1 cellular context compared by ENCODE assay signal in the genomic region with DNA sequence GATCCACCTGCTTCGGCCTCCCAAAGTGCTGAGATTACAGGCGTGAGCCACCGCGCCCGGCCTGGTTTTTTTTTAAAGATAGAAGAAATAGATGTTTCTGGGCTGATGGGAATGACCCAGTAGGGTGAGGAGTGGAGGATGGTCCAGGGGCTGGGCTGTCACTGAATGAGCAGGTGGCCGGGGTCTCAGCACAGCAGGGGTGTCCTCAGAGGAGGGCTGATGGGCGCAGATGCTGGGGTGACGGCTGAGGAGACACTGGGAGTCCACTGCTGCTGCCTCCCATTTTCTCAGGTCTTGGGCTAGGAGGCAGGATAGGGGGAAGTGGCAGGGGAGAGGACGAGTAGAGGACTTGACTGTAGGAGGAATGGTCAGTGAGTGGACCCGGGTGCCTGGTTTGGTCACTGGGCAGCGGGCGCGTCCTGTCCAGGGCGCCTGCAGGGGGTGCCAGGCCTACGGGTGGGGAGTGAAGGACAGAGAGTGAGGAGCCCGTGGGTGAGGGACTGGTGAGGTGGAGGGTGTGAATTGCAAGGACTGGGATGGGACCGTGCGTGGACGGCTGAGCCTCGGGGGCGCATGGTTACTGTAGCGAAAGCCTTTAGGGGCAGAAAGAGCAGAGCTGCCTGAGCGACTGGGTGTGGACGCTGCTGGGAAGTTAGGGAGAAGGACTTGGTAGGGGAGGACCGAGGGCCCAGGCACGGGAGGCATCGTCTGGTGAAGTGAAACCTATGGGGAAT.
TF ChIP-seq lines count a peak whose summit lies in the region.

No MANE protein-coding gene starts in this region.

TF ChIP-seq in GM23338, 12 proteins besides CTCF, POLR2A, EP300 and RAD21:
- TF ChIP-seq, protein P1, sequence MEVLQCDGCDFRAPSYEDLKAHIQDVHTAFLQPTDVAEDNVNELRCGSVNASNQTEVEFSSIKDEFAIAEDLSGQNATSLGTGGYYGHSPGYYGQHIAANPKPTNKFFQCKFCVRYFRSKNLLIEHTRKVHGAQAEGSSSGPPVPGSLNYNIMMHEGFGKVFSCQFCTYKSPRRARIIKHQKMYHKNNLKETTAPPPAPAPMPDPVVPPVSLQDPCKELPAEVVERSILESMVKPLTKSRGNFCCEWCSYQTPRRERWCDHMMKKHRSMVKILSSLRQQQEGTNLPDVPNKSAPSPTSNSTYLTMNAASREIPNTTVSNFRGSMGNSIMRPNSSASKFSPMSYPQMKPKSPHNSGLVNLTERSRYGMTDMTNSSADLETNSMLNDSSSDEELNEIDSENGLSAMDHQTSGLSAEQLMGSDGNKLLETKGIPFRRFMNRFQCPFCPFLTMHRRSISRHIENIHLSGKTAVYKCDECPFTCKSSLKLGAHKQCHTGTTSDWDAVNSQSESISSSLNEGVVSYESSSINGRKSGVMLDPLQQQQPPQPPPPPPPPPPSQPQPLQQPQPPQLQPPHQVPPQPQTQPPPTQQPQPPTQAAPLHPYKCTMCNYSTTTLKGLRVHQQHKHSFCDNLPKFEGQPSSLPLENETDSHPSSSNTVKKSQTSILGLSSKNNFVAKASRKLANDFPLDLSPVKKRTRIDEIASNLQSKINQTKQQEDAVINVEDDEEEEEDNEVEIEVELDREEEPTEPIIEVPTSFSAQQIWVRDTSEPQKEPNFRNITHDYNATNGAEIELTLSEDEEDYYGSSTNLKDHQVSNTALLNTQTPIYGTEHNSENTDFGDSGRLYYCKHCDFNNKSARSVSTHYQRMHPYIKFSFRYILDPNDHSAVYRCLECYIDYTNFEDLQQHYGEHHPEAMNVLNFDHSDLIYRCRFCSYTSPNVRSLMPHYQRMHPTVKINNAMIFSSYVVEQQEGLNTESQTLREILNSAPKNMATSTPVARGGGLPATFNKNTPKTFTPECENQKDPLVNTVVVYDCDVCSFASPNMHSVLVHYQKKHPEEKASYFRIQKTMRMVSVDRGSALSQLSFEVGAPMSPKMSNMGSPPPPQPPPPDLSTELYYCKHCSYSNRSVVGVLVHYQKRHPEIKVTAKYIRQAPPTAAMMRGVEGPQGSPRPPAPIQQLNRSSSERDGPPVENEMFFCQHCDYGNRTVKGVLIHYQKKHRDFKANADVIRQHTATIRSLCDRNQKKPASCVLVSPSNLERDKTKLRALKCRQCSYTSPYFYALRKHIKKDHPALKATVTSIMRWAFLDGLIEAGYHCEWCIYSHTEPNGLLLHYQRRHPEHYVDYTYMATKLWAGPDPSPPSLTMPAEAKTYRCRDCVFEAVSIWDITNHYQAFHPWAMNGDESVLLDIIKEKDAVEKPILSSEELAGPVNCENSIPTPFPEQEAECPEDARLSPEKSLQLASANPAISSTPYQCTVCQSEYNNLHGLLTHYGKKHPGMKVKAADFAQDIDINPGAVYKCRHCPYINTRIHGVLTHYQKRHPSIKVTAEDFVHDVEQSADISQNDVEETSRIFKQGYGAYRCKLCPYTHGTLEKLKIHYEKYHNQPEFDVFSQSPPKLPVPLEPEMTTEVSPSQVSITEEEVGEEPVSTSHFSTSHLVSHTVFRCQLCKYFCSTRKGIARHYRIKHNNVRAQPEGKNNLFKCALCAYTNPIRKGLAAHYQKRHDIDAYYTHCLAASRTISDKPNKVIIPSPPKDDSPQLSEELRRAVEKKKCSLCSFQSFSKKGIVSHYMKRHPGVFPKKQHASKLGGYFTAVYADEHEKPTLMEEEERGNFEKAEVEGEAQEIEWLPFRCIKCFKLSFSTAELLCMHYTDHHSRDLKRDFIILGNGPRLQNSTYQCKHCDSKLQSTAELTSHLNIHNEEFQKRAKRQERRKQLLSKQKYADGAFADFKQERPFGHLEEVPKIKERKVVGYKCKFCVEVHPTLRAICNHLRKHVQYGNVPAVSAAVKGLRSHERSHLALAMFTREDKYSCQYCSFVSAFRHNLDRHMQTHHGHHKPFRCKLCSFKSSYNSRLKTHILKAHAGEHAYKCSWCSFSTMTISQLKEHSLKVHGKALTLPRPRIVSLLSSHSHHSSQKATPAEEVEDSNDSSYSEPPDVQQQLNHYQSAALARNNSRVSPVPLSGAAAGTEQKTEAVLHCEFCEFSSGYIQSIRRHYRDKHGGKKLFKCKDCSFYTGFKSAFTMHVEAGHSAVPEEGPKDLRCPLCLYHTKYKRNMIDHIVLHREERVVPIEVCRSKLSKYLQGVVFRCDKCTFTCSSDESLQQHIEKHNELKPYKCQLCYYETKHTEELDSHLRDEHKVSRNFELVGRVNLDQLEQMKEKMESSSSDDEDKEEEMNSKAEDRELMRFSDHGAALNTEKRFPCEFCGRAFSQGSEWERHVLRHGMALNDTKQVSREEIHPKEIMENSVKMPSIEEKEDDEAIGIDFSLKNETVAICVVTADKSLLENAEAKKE (CRISPR knock-in tag; IDR thresholded peaks at IDR 0.05): no peak
- TF ChIP-seq CREB1 (CRISPR knock-in tag; IDR thresholded peaks at IDR 0.05; ENCODE audit: low read depth) (no peak), JUNB (IDR thresholded peaks at IDR 0.05; ENCODE audit: unreplicated experiment) (no peak), EZH2phosphoT487 (IDR thresholded peaks at IDR 0.05; ENCODE audit: unreplicated experiment) (no peak), STAT1 (IDR thresholded peaks at IDR 0.05; ENCODE audit: unreplicated experiment) (no peak), POLR2AphosphoS5 (IDR thresholded peaks at IDR 0.05; ENCODE audit: low read depth) (no peak), ZNF331 (CRISPR knock-in tag; IDR thresholded peaks at IDR 0.05; ENCODE audit: low read depth) (no peak), NANOG (IDR thresholded peaks at IDR 0.05; ENCODE audit: borderline replicate concordance) (no peak), ZNF114 (CRISPR knock-in tag; IDR thresholded peaks at IDR 0.05) (no peak), EZH2 (IDR thresholded peaks at IDR 0.05; ENCODE audit: low read depth, unreplicated experiment) (no peak)
- TF ChIP-seq, protein P2, sequence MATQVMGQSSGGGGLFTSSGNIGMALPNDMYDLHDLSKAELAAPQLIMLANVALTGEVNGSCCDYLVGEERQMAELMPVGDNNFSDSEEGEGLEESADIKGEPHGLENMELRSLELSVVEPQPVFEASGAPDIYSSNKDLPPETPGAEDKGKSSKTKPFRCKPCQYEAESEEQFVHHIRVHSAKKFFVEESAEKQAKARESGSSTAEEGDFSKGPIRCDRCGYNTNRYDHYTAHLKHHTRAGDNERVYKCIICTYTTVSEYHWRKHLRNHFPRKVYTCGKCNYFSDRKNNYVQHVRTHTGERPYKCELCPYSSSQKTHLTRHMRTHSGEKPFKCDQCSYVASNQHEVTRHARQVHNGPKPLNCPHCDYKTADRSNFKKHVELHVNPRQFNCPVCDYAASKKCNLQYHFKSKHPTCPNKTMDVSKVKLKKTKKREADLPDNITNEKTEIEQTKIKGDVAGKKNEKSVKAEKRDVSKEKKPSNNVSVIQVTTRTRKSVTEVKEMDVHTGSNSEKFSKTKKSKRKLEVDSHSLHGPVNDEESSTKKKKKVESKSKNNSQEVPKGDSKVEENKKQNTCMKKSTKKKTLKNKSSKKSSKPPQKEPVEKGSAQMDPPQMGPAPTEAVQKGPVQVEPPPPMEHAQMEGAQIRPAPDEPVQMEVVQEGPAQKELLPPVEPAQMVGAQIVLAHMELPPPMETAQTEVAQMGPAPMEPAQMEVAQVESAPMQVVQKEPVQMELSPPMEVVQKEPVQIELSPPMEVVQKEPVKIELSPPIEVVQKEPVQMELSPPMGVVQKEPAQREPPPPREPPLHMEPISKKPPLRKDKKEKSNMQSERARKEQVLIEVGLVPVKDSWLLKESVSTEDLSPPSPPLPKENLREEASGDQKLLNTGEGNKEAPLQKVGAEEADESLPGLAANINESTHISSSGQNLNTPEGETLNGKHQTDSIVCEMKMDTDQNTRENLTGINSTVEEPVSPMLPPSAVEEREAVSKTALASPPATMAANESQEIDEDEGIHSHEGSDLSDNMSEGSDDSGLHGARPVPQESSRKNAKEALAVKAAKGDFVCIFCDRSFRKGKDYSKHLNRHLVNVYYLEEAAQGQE (IDR thresholded peaks at IDR 0.05; ENCODE audit: unreplicated experiment): no peak
- TF ChIP-seq, protein P3, sequence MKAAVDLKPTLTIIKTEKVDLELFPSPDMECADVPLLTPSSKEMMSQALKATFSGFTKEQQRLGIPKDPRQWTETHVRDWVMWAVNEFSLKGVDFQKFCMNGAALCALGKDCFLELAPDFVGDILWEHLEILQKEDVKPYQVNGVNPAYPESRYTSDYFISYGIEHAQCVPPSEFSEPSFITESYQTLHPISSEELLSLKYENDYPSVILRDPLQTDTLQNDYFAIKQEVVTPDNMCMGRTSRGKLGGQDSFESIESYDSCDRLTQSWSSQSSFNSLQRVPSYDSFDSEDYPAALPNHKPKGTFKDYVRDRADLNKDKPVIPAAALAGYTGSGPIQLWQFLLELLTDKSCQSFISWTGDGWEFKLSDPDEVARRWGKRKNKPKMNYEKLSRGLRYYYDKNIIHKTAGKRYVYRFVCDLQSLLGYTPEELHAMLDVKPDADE (IDR thresholded peaks at IDR 0.05): no peak
